In genomic region chr5:122997294-122997693, GRCh38 we compare ENCODE assay signal across 27 cellular contexts. TPM values are rescaled to one million over a fixed set of nuclear protein-coding genes. Genes with fewer than 3 reads are reported as not detected.
DNase-seq lines count a peak whose midpoint lies in the region; ATAC-seq, FAIRE-seq and TF ChIP-seq lines count a peak whose summit lies in the region.
"Had no signal": no experiment of that assay in that cellular context is flagged by ENCODE, and none has a peak within 500 bp of the region (broad histone marks: within the 10 kb centered on the region; RNA-seq: fewer than 3 reads in every experiment).

No MANE protein-coding gene starts in this region.

- no peak for FAIRE-seq in HepG2 (lab: Jason Lieb, UNC)
- FAIRE-seq: K562, small intestine had no signal

- H3K9ac ChIP-seq in liver (ENCODE audit: low read depth in 1 of 2, low read length in 2 of 2): peak overlapping the region in 1 of 2 donors; percentile 43
- H3K9ac ChIP-seq in HepG2 (ENCODE audit: insufficient read depth, low read depth, low read length): no peak overlapping the region
- H3K9ac ChIP-seq in neural progenitor cell: no peak overlapping the region

- peak in 1 of 2 donors; percentile 9 for TF ChIP-seq RAD21 in liver (IDR thresholded peaks at IDR 0.05)
- no peak for TF ChIP-seq RAD21 in HepG2 (CRISPR knock-in tag; IDR thresholded peaks at IDR 0.05)

- H3K79me2 ChIP-seq in HepG2 (ENCODE audit: insufficient read depth, low read length) (no peaks in the 10 kb centered on the region), neural progenitor cell (ENCODE audit: low read depth) (no peaks in the 10 kb centered on the region)
- H3K79me2 ChIP-seq: hepatocyte had no signal

- ATAC-seq in HepG2: no peak
- peak; percentile 75 for ATAC-seq in WTC11
- ATAC-seq in HG02973 (IDR thresholded peaks at IDR 0.05; ENCODE audit: unreplicated experiment): no peak
- no peak for ATAC-seq in HG03045 (IDR thresholded peaks at IDR 0.05; ENCODE audit: unreplicated experiment)
- ATAC-seq: gastroesophageal sphincter, K562 had no signal

- no peaks in the 10 kb centered on the region for H3K27me3 ChIP-seq in liver (ENCODE audit: control insufficient read depth in 4 of 4, insufficient read depth in 4 of 4, low read length in 3 of 4)
- no peaks in the 10 kb centered on the region for H3K27me3 ChIP-seq in HepG2 (ENCODE audit: control insufficient read depth in 1 of 2, insufficient read depth in 2 of 2, low read length in 2 of 2)
- no peaks in the 10 kb centered on the region for H3K27me3 ChIP-seq in neural progenitor cell
- H3K27me3 ChIP-seq: ascending aorta, gastroesophageal sphincter, hepatocyte, SJSA1, suprapubic skin, upper lobe of left lung had no signal

- POLR2A ChIA-PET in HepG2 (lab: Yijun Ruan, JAX) (no interaction called here), WTC11 (lab: Charles Lee) (no interaction called here)

- H3K27ac ChIP-seq in liver (ENCODE audit: low read depth in 1 of 2, low read length in 2 of 2) (peak overlapping the region; percentile 42 to 68), HepG2 (ENCODE audit: extremely low read length, insufficient read depth, low read length) (no peak overlapping the region), neural progenitor cell (no peak overlapping the region)
- H3K27ac ChIP-seq: ascending aorta, gastroesophageal sphincter, hepatocyte, left ventricle myocardium inferior, SJSA1, suprapubic skin, upper lobe of left lung had no signal

- H3F3A ChIP-seq in neural progenitor cell (ENCODE audit: low read depth): no peaks in the 10 kb centered on the region

- H4K20me1 ChIP-seq in HepG2 (ENCODE audit: insufficient read depth, low read length) (no peaks in the 10 kb centered on the region), neural progenitor cell (ENCODE audit: low read depth) (no peaks in the 10 kb centered on the region)

- H3K9me3 Mint-ChIP-seq in WTC11 (no peaks in the 10 kb centered on the region), neural progenitor cell (no peaks in the 10 kb centered on the region)
- H3K9me3 Mint-ChIP-seq: activated B cell treated with CpG ODN at 0.5 μM for 24 hours; activated CD4-positive, alpha-beta T cell treated with anti-CD3 and anti-CD28 coated beads, Interleukin-2, amount 10 ng/mL, durations not matched to agents 7 days and 5 days; activated naive CD8-positive, alpha-beta T cell treated with anti-CD3 and anti-CD28 coated beads, Interleukin-2, amount 10 ng/mL, durations not matched to agents 7 days and 5 days; activated T-cell treated with anti-CD3 and anti-CD28 coated beads, Interleukin-2, amount 50 U/mL, for 24 hours had no signal

- peaks cover 44% of the 10 kb centered on the region for H3K4me1 Mint-ChIP-seq in WTC11
- H3K4me1 Mint-ChIP-seq in neural progenitor cell: peaks cover 2% of the 10 kb centered on the region
- H3K4me1 Mint-ChIP-seq: activated B cell treated with CpG ODN at 0.5 μM for 24 hours; activated CD4-positive, alpha-beta T cell treated with anti-CD3 and anti-CD28 coated beads, Interleukin-2, amount 10 ng/mL, durations not matched to agents 7 days and 5 days; activated naive CD8-positive, alpha-beta T cell treated with anti-CD3 and anti-CD28 coated beads, Interleukin-2, amount 10 ng/mL, durations not matched to agents 7 days and 5 days had no signal

- H3K9me3 ChIP-seq in liver (ENCODE audit: control insufficient read depth in 4 of 4, low read length in 3 of 4): no peaks in the 10 kb centered on the region
- no peaks in the 10 kb centered on the region for H3K9me3 ChIP-seq in HepG2 (ENCODE audit: low read length)
- no peaks in the 10 kb centered on the region for H3K9me3 ChIP-seq in neural progenitor cell (ENCODE audit: low read depth)
- H3K9me3 ChIP-seq: ascending aorta, gastroesophageal sphincter, left ventricle myocardium inferior, SJSA1, suprapubic skin, upper lobe of left lung had no signal

- H3K4me3 Mint-ChIP-seq in WTC11 (peak overlapping the region; percentile 39), neural progenitor cell (no peak overlapping the region)
- H3K4me3 Mint-ChIP-seq: activated B cell treated with CpG ODN at 0.5 μM for 24 hours; activated CD4-positive, alpha-beta T cell treated with anti-CD3 and anti-CD28 coated beads, Interleukin-2, amount 10 ng/mL, durations not matched to agents 7 days and 5 days; activated naive CD8-positive, alpha-beta T cell treated with anti-CD3 and anti-CD28 coated beads, Interleukin-2, amount 10 ng/mL, durations not matched to agents 7 days and 5 days; activated T-cell treated with anti-CD3 and anti-CD28 coated beads, Interleukin-2, amount 50 U/mL, for 24 hours had no signal

- H3K4me1 ChIP-seq in liver (ENCODE audit: control insufficient read depth in 4 of 4, insufficient read depth in 4 of 4, low read length in 3 of 4): peaks cover 0 to 9% (median 4%) of the 10 kb centered on the region in 4 donors
- no peaks in the 10 kb centered on the region for H3K4me1 ChIP-seq in HepG2 (ENCODE audit: insufficient read depth, low read length)
- peaks cover 9% of the 10 kb centered on the region for H3K4me1 ChIP-seq in neural progenitor cell
- H3K4me1 ChIP-seq: ascending aorta, gastroesophageal sphincter, left ventricle myocardium inferior, SJSA1, suprapubic skin, upper lobe of left lung had no signal

- 53% methylated on average over 7 of the region's 7 CpGs for WGBS in liver
- 85% methylated on average over 7 of the region's 7 CpGs for WGBS in HepG2 (ENCODE audit: low lambda C conversion rate)

- BruUV-seq in HepG2 (replicated peaks; lab: Mats Ljungman, UMichigan): no TSS peak

- intact Hi-C loops in HepG2 (cut with micrococcal nuclease; ENCODE audit: unreplicated experiment): no loop called here

- CTCF ChIA-PET in HepG2 (lab: Yijun Ruan, JAX; ENCODE audit: low intra/inter-chr PET ratio, low total read pairs): no interaction called here
- CTCF ChIA-PET in WTC11 (lab: Charles Lee): interaction anchor here (1.5 to 2.3 kb wide), 2 partner anchors 293 to 481 kb away, joined by 5 to 8 read pairs; no protein-coding TSS in a partner anchor

- H2AFZ ChIP-seq in HepG2 (ENCODE audit: low read length): no peak overlapping the region
- peak overlapping the region; percentile 76 for H2AFZ ChIP-seq in neural progenitor cell (replicated peaks)
- H2AFZ ChIP-seq: hepatocyte had no signal

- in situ Hi-C loops in HepG2 (cut with HindIII; ENCODE audit: extremely low pct_ligation_motif_present, low pct_unique_long_range_greater_than_20kb): no loop called here

- peaks cover 17% of the 10 kb centered on the region for H3K27me3 Mint-ChIP-seq in WTC11 (ENCODE audit: low read depth)
- no peaks in the 10 kb centered on the region for H3K27me3 Mint-ChIP-seq in neural progenitor cell (ENCODE audit: insufficient read depth, low read depth)
- H3K27me3 Mint-ChIP-seq: activated B cell treated with CpG ODN at 0.5 μM for 24 hours; activated CD4-positive, alpha-beta T cell treated with anti-CD3 and anti-CD28 coated beads, Interleukin-2, amount 10 ng/mL, durations not matched to agents 7 days and 5 days; activated T-cell treated with anti-CD3 and anti-CD28 coated beads, Interleukin-2, amount 50 U/mL, for 24 hours had no signal

- H3K27ac Mint-ChIP-seq in WTC11 (peak overlapping the region; percentile 57), neural progenitor cell (no peak overlapping the region)
- H3K27ac Mint-ChIP-seq: activated B cell treated with CpG ODN at 0.5 μM for 24 hours; activated CD4-positive, alpha-beta T cell treated with anti-CD3 and anti-CD28 coated beads, Interleukin-2, amount 10 ng/mL, durations not matched to agents 7 days and 5 days; activated naive CD8-positive, alpha-beta T cell treated with anti-CD3 and anti-CD28 coated beads, Interleukin-2, amount 10 ng/mL, durations not matched to agents 7 days and 5 days; activated T-cell treated with anti-CD3 and anti-CD28 coated beads, Interleukin-2, amount 50 U/mL, for 24 hours had no signal

- H3K36me3 Mint-ChIP-seq in WTC11: no peaks in the 10 kb centered on the region
- no peaks in the 10 kb centered on the region for H3K36me3 Mint-ChIP-seq in neural progenitor cell
- H3K36me3 Mint-ChIP-seq: activated naive CD8-positive, alpha-beta T cell treated with anti-CD3 and anti-CD28 coated beads, Interleukin-2, amount 10 ng/mL, durations not matched to agents 7 days and 5 days had no signal

- no peak for DNase-seq in HepG2 (ENCODE audit: low spot score)
- peak; percentile 18 for DNase-seq in NCI-H2196 (lab: John Stamatoyannopoulos, UW; ENCODE audit: unreplicated experiment)
- no peak for DNase-seq in WTC11 (ENCODE audit: low spot score)
- peak; percentile 13 for DNase-seq in neural progenitor cell (ENCODE audit: low spot score)
- DNase-seq in hypothalamus (lab: John Stamatoyannopoulos, UW): no peak
- DNase-seq: activated B cell treated with CpG ODN at 0.5 μM for 24 hours; activated CD4-positive, alpha-beta T cell treated with anti-CD3 and anti-CD28 coated beads, Interleukin-2, amount 10 ng/mL, durations not matched to agents 7 days and 5 days; activated gamma-delta T cell; activated naive CD8-positive, alpha-beta T cell treated with anti-CD3 and anti-CD28 coated beads, Interleukin-2, amount 10 ng/mL, durations not matched to agents 7 days and 5 days; activated T-cell treated with anti-CD3 and anti-CD28 coated beads, Interleukin-2, amount 50 U/mL, for 24 hours; DMS79; GDM1; left ventricle myocardium inferior; NCI-H1092 treated with DMSO at 0.1 percent for 48 hours; NCI-H524; small intestine; stimulated activated naive CD4-positive, alpha-beta T cell; upper lobe of left lung had no signal

- H3K4me2 ChIP-seq in HepG2 (ENCODE audit: low read depth, low read length) (no peak overlapping the region), neural progenitor cell (no peak overlapping the region)
- H3K4me2 ChIP-seq: hepatocyte had no signal

- TF ChIP-seq POLR2A in HepG2 (IDR thresholded peaks at IDR 0.05; ENCODE audit: insufficient read depth in 1 of 2, low read depth in 2 of 2, low read length in 2 of 2): no peak

- H3K36me3 ChIP-seq in liver (ENCODE audit: control insufficient read depth in 4 of 4, insufficient read depth in 3 of 4, low read depth in 1 of 4, low read length in 3 of 4): no peaks in the 10 kb centered on the region
- H3K36me3 ChIP-seq in HepG2 (replicated peaks in 1 of 2; ENCODE audit: control insufficient read depth in 1 of 2, insufficient read depth in 2 of 2, low read length in 2 of 2): no peaks in the 10 kb centered on the region
- H3K36me3 ChIP-seq in neural progenitor cell: no peaks in the 10 kb centered on the region
- H3K36me3 ChIP-seq: ascending aorta, left ventricle myocardium inferior, SJSA1, suprapubic skin had no signal

- TF ChIP-seq EP300 in HepG2 (IDR thresholded peaks at IDR 0.05; ENCODE audit: low read depth in 2 of 2, low read length in 2 of 2) (no peak), HepG2 (CRISPR knock-in tag; IDR thresholded peaks at IDR 0.05; ENCODE audit: borderline replicate concordance) (no peak)

- no peak overlapping the region for H3K4me3 ChIP-seq in liver (ENCODE audit: low read depth in 1 of 3, low read length in 3 of 3)
- H3K4me3 ChIP-seq in HepG2 (replicated peaks in 1 of 3; ENCODE audit: insufficient read depth in 1 of 3, low read depth in 2 of 3, low read length in 3 of 3): no peak overlapping the region
- no peak overlapping the region for H3K4me3 ChIP-seq in neural progenitor cell
- H3K4me3 ChIP-seq: ascending aorta, gastroesophageal sphincter, hepatocyte, K562, left ventricle myocardium inferior, SJSA1, suprapubic skin, upper lobe of left lung had no signal

- TF ChIP-seq CTCF in liver (IDR thresholded peaks at IDR 0.05; ENCODE audit: low read depth, low read length, missing input control) (no peak), HepG2 (CRISPR knock-in tag; IDR thresholded peaks at IDR 0.05) (no peak), WTC11 (IDR thresholded peaks at IDR 0.05) (no peak), neural progenitor cell (IDR thresholded peaks at IDR 0.05) (no peak)

RNA-seq across cellular contexts. Expression of gene PPIC, which starts 39.2 kb away (rescaled TPM):
- total RNA-seq in liver (10 to 100 TPM; 13.3 to 14.6 TPM), HepG2 (2016; rRNA removed; fragmentation: Illumina TruSeq; extraction: Trizol) (9.9 and 17.2 TPM in 2 replicates), WTC11 (2021) (12.4 to 16.0 TPM (median 15.7 TPM) in 3 replicates), neural progenitor cell (ENCODE audit: low replicate concordance) (0.53 TPM in 1 of 2 replicates, not detected in the other)
- polyA plus RNA-seq in liver (10 to 100 TPM; 20.0 to 26.3 TPM), HepG2 (2011; rRNA removed) (5.1 and 6.2 TPM in 2 replicates)
- total RNA-seq in HepG2 (2016; cell fraction: cytosol; rRNA removed; fragmentation: Illumina TruSeq; extraction: Trizol; ENCODE audit: low read depth): 3.5 and 5.4 TPM in 2 replicates
- 11.5 and 18.9 TPM in 2 replicates for total RNA-seq in HepG2 (2016; cell fraction: insoluble cytoplasmic fraction; rRNA removed; fragmentation: Illumina TruSeq; extraction: Trizol)
- 6.8 and 8.3 TPM in 2 replicates for total RNA-seq in HepG2 (2016; cell fraction: membrane; rRNA removed; fragmentation: Illumina TruSeq; extraction: Trizol)
- 17.3 and 18.0 TPM in 2 replicates for total RNA-seq in HepG2 (2016; cell fraction: nucleus; rRNA removed; fragmentation: Illumina TruSeq; extraction: Trizol)
- polyA plus RNA-seq in HepG2 (2011; cell fraction: cytosol; rRNA removed): 5.1 and 6.5 TPM in 2 replicates
- 3.0 and 3.7 TPM in 2 replicates for polyA plus RNA-seq in HepG2 (2011; cell fraction: nucleus; rRNA removed)
- polyA plus RNA-seq in HepG2 (2012): 2.9 and 6.8 TPM in 2 replicates
- 5.5 and 6.1 TPM in 2 replicates for polyA plus RNA-seq in HepG2 (2016; cell fraction: cytosol; fragmentation: Illumina TruSeq; extraction: Trizol; ENCODE audit: low read depth)
- polyA plus RNA-seq in HepG2 (2016; cell fraction: insoluble cytoplasmic fraction; fragmentation: Illumina TruSeq; extraction: Trizol; ENCODE audit: low read depth): 15.8 and 17.1 TPM in 2 replicates
- polyA plus RNA-seq in HepG2 (2016; cell fraction: membrane; fragmentation: Illumina TruSeq; extraction: Trizol; ENCODE audit: low read depth): 8.5 and 8.7 TPM in 2 replicates
- 38.3 and 40.5 TPM in 2 replicates for polyA plus RNA-seq in HepG2 (2016; cell fraction: nucleus; fragmentation: Illumina TruSeq; extraction: Trizol; ENCODE audit: insufficient read depth, low read depth)
- polyA minus RNA-seq in HepG2 (2011; rRNA and poly(A)+ RNA removed; ENCODE audit: low replicate concordance): 10.9 and 34.0 TPM in 2 replicates
- polyA minus RNA-seq in HepG2 (2011; cell fraction: cytosol; rRNA and poly(A)+ RNA removed): 3.0 and 3.1 TPM in 2 replicates
- polyA minus RNA-seq in HepG2 (2011; cell fraction: nucleus; rRNA and poly(A)+ RNA removed): 3.3 and 4.0 TPM in 2 replicates
- total RNA-seq: activated B cell treated with CpG ODN at 0.5 μM for 24 hours; activated CD4-positive, alpha-beta T cell treated with anti-CD3 and anti-CD28 coated beads, Interleukin-2, amount 10 ng/mL, durations not matched to agents 7 days and 5 days; activated naive CD8-positive, alpha-beta T cell treated with anti-CD3 and anti-CD28 coated beads, Interleukin-2, amount 10 ng/mL, durations not matched to agents 7 days and 5 days had no signal

Comparison
In these comparisons a context has a peak if more than half of its experiments do, and no peak if none do; other contexts are left out.
1. H3K27ac ChIP-seq: peak in liver (2 of 2); none in HepG2 (single experiment) and neural progenitor cell (single experiment).
2. DNase-seq: peak in NCI-H2196 (single experiment) and neural progenitor cell (single experiment); none in HepG2 (single experiment), WTC11 (single experiment) and hypothalamus (0 of 51).